16 cellular contexts compared by ENCODE assay signal in genomic region chr21:42843021-42843420, GRCh38.
"Had no signal": no experiment of that assay in that cellular context is flagged by ENCODE, and none has a peak within 500 bp of the region (broad histone marks: within the 10 kb centered on the region; RNA-seq: fewer than 3 reads in every experiment).

No MANE protein-coding gene starts in this region.

- H3K4me3 ChIP-seq: coronary artery, gastrocnemius medialis, heart right ventricle, SK-N-MC had no signal

- H3K9me3 Mint-ChIP-seq: activated naive CD4-positive, alpha-beta T cell treated with anti-CD3 and anti-CD28 coated beads, Interleukin-2, amount 10 ng/mL, durations not matched to agents 7 days and 5 days; activated naive CD8-positive, alpha-beta T cell treated with anti-CD3 and anti-CD28 coated beads, Interleukin-2, amount 50 U/mL, for 24 hours; central memory CD8-positive, alpha-beta T cell; nephron progenitor cell had no signal

- H3K4me3 Mint-ChIP-seq: activated naive CD4-positive, alpha-beta T cell treated with anti-CD3 and anti-CD28 coated beads, Interleukin-2, amount 10 ng/mL, durations not matched to agents 7 days and 5 days; activated naive CD8-positive, alpha-beta T cell treated with anti-CD3 and anti-CD28 coated beads, Interleukin-2, amount 50 U/mL, for 24 hours; central memory CD8-positive, alpha-beta T cell; nephron progenitor cell had no signal

- H3K27ac Mint-ChIP-seq: activated naive CD4-positive, alpha-beta T cell treated with anti-CD3 and anti-CD28 coated beads, Interleukin-2, amount 10 ng/mL, durations not matched to agents 7 days and 5 days; activated naive CD8-positive, alpha-beta T cell treated with anti-CD3 and anti-CD28 coated beads, Interleukin-2, amount 50 U/mL, for 24 hours; nephron progenitor cell had no signal

- ATAC-seq: activated naive CD8-positive, alpha-beta T cell treated with anti-CD3 and anti-CD28 coated beads, Interleukin-2, amount 50 U/mL, for 24 hours; gastrocnemius medialis; heart right ventricle; sciatic nerve had no signal

- H3K4me1 Mint-ChIP-seq: activated naive CD4-positive, alpha-beta T cell treated with anti-CD3 and anti-CD28 coated beads, Interleukin-2, amount 10 ng/mL, durations not matched to agents 7 days and 5 days; activated naive CD8-positive, alpha-beta T cell treated with anti-CD3 and anti-CD28 coated beads, Interleukin-2, amount 50 U/mL, for 24 hours; central memory CD8-positive, alpha-beta T cell; nephron progenitor cell had no signal

- DNase-seq: activated effector memory CD4-positive, alpha-beta T cell treated with Interleukin-2 at 50 U/mL for 16 hours; activated naive CD4-positive, alpha-beta T cell treated with anti-CD3 and anti-CD28 coated beads, Interleukin-2, amount 10 ng/mL, durations not matched to agents 7 days and 5 days; activated naive CD8-positive, alpha-beta T cell treated with anti-CD3 and anti-CD28 coated beads, Interleukin-2, amount 50 U/mL, for 24 hours; brain microvascular endothelial cell; heart right ventricle; midbrain; nephron progenitor cell; occipital lobe; stimulated activated CD4-positive, alpha-beta T cell treated with anti-CD3 and anti-CD28 coated beads, Interleukin-4, amount 100 ng/mL, for 4 hours; stimulated activated naive CD4-positive, alpha-beta T cell had no signal

- H3K27me3 ChIP-seq: brain microvascular endothelial cell, gastrocnemius medialis, heart right ventricle had no signal

- H3K27me3 Mint-ChIP-seq: activated naive CD4-positive, alpha-beta T cell treated with anti-CD3 and anti-CD28 coated beads, Interleukin-2, amount 10 ng/mL, durations not matched to agents 7 days and 5 days; activated naive CD8-positive, alpha-beta T cell treated with anti-CD3 and anti-CD28 coated beads, Interleukin-2, amount 50 U/mL, for 24 hours; central memory CD8-positive, alpha-beta T cell had no signal

- H3K27ac ChIP-seq: brain microvascular endothelial cell, coronary artery, gastrocnemius medialis, heart right ventricle, SK-N-MC, WERI-Rb-1 had no signal

- H3K9me3 ChIP-seq: gastrocnemius medialis, heart right ventricle had no signal
